Comparison of ENCODE assay signal across 10 cellular contexts in the genomic region with DNA sequence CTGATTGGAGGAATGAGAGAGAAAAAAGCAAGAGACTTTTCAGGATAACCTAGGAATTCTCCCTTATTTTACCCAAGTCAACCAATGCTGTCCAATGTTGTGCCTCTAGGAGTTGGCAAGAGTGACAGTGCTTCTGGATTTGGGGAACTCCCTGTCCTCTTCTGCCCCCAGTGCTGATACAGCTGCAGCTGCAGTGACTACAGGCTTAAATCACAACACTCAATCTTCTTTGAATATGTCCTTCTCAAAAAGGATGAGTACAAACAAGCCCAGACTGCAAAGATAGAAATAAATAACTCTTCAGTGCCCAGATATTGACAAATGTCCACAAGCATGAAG.
"Had no signal": no experiment of that assay in that cellular context is flagged by ENCODE, and none has a peak within 500 bp of the region (broad histone marks: within the 10 kb centered on the region; RNA-seq: fewer than 3 reads in every experiment).

No MANE protein-coding gene starts in this region.

- H3K27me3 ChIP-seq: upper lobe of left lung had no signal

- H3K27ac ChIP-seq: upper lobe of left lung, WERI-Rb-1 had no signal

- DNase-seq: activated CD4-positive, alpha-beta memory T cell treated with anti-CD3 and anti-CD28 coated beads, Interleukin-2, amount 10 ng/mL, durations not matched to agents 7 days and 5 days; activated CD4-positive, alpha-beta T cell treated with anti-CD3 and anti-CD28 coated beads for 36 hours; activated naive CD8-positive, alpha-beta T cell treated with anti-CD3 and anti-CD28 coated beads, Interleukin-2, amount 10 ng/mL, durations not matched to agents 7 days and 5 days; anterior cingulate cortex; mucosa of descending colon; naive thymus-derived CD8-positive, alpha-beta T cell; posterior cingulate gyrus; T-helper 1 cell; WERI-Rb-1 had no signal

- H3K9me3 ChIP-seq: mucosa of descending colon, upper lobe of left lung had no signal

- H3K36me3 ChIP-seq: upper lobe of left lung, WERI-Rb-1 had no signal

- H3K4me3 ChIP-seq: mucosa of descending colon, upper lobe of left lung had no signal

- ATAC-seq: activated CD4-positive, alpha-beta T cell treated with anti-CD3 and anti-CD28 coated beads for 36 hours; mucosa of descending colon; naive thymus-derived CD8-positive, alpha-beta T cell had no signal
